In genomic region chr3:19888428-19889152, GRCh38 we compare ENCODE assay signal across 11 cellular contexts. TPM values are rescaled to one million over a fixed set of nuclear protein-coding genes. Genes with fewer than 3 reads are reported as not detected.
DNase-seq lines count a peak whose midpoint lies in the region; ATAC-seq and TF ChIP-seq lines count a peak whose summit lies in the region.
"Had no signal": no experiment of that assay in that cellular context is flagged by ENCODE, and none has a peak within 500 bp of the region (broad histone marks: within the 10 kb centered on the region; RNA-seq: fewer than 3 reads in every experiment).

No MANE protein-coding gene starts in this region.

- ATAC-seq in Panc1 (no peak; the same call in 1 of the 2 replicates), GM21786 (IDR thresholded peaks at IDR 0.05; ENCODE audit: unreplicated experiment) (no peak)
- ATAC-seq: HepG2 had no signal

- CTCF ChIA-PET in Panc1 (lab: Charles Lee), result no interaction called here

- no peak for TF ChIP-seq CTCF in Panc1 (IDR thresholded peaks at IDR 0.05)
- TF ChIP-seq CTCF in colonic mucosa (IDR thresholded peaks at IDR 0.05), result no peak
- TF ChIP-seq CTCF in transverse colon (IDR thresholded peaks at IDR 0.05), result no peak

- intact Hi-C loops in Panc1 (cut with micrococcal nuclease; ENCODE audit: unreplicated experiment), result loop anchor here (10.0 kb wide), 1 partner anchor 276 kb away; no protein-coding TSS in a partner anchor
- intact Hi-C loops in colonic mucosa (cut with DNase I), result loop anchor here (5.0 kb wide), 2 partner anchors 154 to 299 kb away; partner anchors contain the start of genes KAT2B and SGO1
- intact Hi-C loops in transverse colon (cut with DNase I; ENCODE audit: low total_unique reads), result no loop called here

- H3K4me1 ChIP-seq in Panc1 (ENCODE audit: control insufficient read depth, insufficient read depth, low read length) (peaks cover 7% of the 10 kb centered on the region; the same call in 1 of the 2 replicates), colonic mucosa (peaks cover 4% of the 10 kb centered on the region), mesodermal cell (ENCODE audit: control insufficient read depth, insufficient read depth, low read length, poor library complexity, severe bottlenecking) (peaks cover 15% of the 10 kb centered on the region), transverse colon (peaks cover 9 to 39% (median 18%) of the 10 kb centered on the region in 4 donors)

- no TSS peak for BruUV-seq in Panc1 (replicated peaks; lab: Mats Ljungman, UMichigan)

- TF ChIP-seq POLR2A in transverse colon (IDR thresholded peaks at IDR 0.05), result no peak

- in situ Hi-C loops in Panc1 (cut with HindIII; ENCODE audit: low pct_unique_long_range_greater_than_20kb, low sequenced_read_pairs) (no loop called here), transverse colon (cut with MboI; ENCODE audit: low pct_ligation_motif_present in 1 of 4, low pct_unique_long_range_greater_than_20kb in 1 of 4, low sequenced_read_pairs in 3 of 4) (no loop called here)

- WGBS in mesodermal cell (ENCODE audit: insufficient coverage in 2 of 2), 2 experiments, result 100% methylated on average over 1 of the region's 5 CpGs
- WGBS in transverse colon (ENCODE audit: low coverage in 1 of 2), 2 donors, result 43 to 62% methylated on average over 5 of the region's 5 CpGs

- no peak for TF ChIP-seq EP300 in transverse colon (IDR thresholded peaks at IDR 0.05; ENCODE audit: low read depth)

- H3K27me3 ChIP-seq in Panc1 (ENCODE audit: control insufficient read depth, insufficient read depth, low read length) (no peaks in the 10 kb centered on the region), colonic mucosa (no peaks in the 10 kb centered on the region), transverse colon (no peaks in the 10 kb centered on the region)

- DNase-seq in Panc1 (ENCODE audit: low read depth, low spot score) (no peak), colonic mucosa (no peak), transverse colon (no peak), T1000 (lab: John Stamatoyannopoulos, UW) (no peak), NCI-H526 (lab: John Stamatoyannopoulos, UW) (no peak)
- DNase-seq: activated CD4-positive, alpha-beta T cell treated with anti-CD3 and anti-CD28 coated beads, Interleukin-2, amount 50 U/mL, for 1 hour; erythroblast had no signal

- H3K9ac ChIP-seq in colonic mucosa (ENCODE audit: low read depth in 2 of 2, low read length in 2 of 2), result peak overlapping the region in 1 of 2 donors; percentile 49

- POLR2A ChIA-PET in Panc1 (lab: Charles Lee), result no interaction called here

- peak overlapping the region in 1 of 2 experiments; percentile 27; a peak in 2 of 4 replicates for H3K4me3 ChIP-seq in Panc1 (ENCODE audit: low read depth in 2 of 2, low read length in 2 of 2)
- no peak overlapping the region for H3K4me3 ChIP-seq in colonic mucosa
- no peak overlapping the region for H3K4me3 ChIP-seq in mesodermal cell (ENCODE audit: extremely low read depth, insufficient read depth, low read length, poor library complexity, severe bottlenecking)
- peak overlapping the region in 1 of 4 donors; percentile 8 for H3K4me3 ChIP-seq in transverse colon

- H3K9me3 ChIP-seq in Panc1 (ENCODE audit: control insufficient read depth, insufficient read depth, low read depth, low read length) (no peaks in the 10 kb centered on the region), colonic mucosa (no peaks in the 10 kb centered on the region), mesodermal cell (ENCODE audit: control insufficient read depth, low read length) (no peaks in the 10 kb centered on the region), transverse colon (no peaks in the 10 kb centered on the region)

- H3K36me3 ChIP-seq in Panc1 (ENCODE audit: control insufficient read depth, insufficient read depth, low read length) (no peaks in the 10 kb centered on the region), colonic mucosa (no peaks in the 10 kb centered on the region), mesodermal cell (ENCODE audit: control insufficient read depth, insufficient read depth, low read length) (no peaks in the 10 kb centered on the region), transverse colon (no peaks in the 10 kb centered on the region)

- H3K27ac ChIP-seq in Panc1 (ENCODE audit: low read length) (peak overlapping the region; percentile 74), colonic mucosa (peak overlapping the region; percentile 85), mesodermal cell (ENCODE audit: low read depth, low read length, severe bottlenecking) (peak overlapping the region; percentile 69), transverse colon (peak overlapping the region; percentile 78 to 82 (median 80))
- H3K27ac ChIP-seq: SK-N-MC had no signal

RNA-seq across cellular contexts. Expression of gene EFHB, which starts 45.4 kb away (rescaled TPM):
- 0.46 TPM for total RNA-seq in Panc1 (2021; ENCODE audit: unreplicated experiment)
- not detected for polyA plus RNA-seq in Panc1 (2012; ENCODE audit: insufficient read length)
- 1 to 10 TPM in 1 of 2 donors, not detected in 1; 1.7 TPM for total RNA-seq in colonic mucosa
- polyA plus RNA-seq in mesodermal cell (2013, experiment 1 of 2), result 0.92 TPM
- polyA plus RNA-seq in mesodermal cell (2013, experiment 2 of 2), result 2.0 TPM
- under 1 TPM in 2 of 4 donors, not detected in 2; 0.64 to 0.68 TPM for total RNA-seq in transverse colon

RNA-seq across cellular contexts. Expression of gene RAB5A, which starts 58.3 kb away (rescaled TPM):
- total RNA-seq in Panc1 (2021; ENCODE audit: unreplicated experiment), result 31.2 TPM
- polyA plus RNA-seq in Panc1 (2012; ENCODE audit: insufficient read length), result 20.2 TPM
- total RNA-seq in colonic mucosa, result 10 to 100 TPM; 40.4 to 87.1 TPM
- 96.7 TPM for polyA plus RNA-seq in mesodermal cell (2013, experiment 1 of 2)
- 108 TPM for polyA plus RNA-seq in mesodermal cell (2013, experiment 2 of 2)
- 100 to 1,000 TPM in 1 of 4 donors, 10 to 100 TPM in 3; 80.6 to 105 (median 87.5) TPM for total RNA-seq in transverse colon
